ENCODE assay signal across 8 cellular contexts in the genomic region with DNA sequence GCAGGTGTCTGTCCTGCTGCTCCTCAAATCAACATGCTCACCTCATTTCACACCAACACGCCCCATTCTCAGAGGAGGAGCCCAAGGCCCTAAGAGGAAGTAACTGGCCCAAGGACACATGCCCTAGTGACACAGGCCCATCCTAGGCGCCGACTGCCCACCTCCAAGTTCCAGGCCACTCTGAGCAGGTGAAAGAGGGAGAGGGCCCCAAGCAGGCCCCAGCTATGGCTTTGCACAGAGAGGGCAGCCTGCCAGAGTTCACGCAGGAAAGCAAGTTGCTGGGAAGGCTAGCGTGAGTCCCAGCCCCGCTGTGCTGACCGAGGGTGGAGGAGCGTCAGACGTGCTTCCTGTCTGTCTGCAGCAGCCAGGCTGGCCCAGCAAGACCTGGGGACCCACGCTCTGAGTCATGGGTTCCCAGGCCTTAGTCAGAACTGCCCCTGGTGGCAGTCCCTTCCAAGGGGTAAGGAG. TPM values are rescaled to one million over a fixed set of nuclear protein-coding genes. Genes with fewer than 3 reads are reported as not detected.
A peak's percentile ranks its signal among the peaks of the same experiment; 100 is the strongest.
DNase-seq lines count a peak whose midpoint lies in the region; ATAC-seq, FAIRE-seq and TF ChIP-seq lines count a peak whose summit lies in the region.
"Not testable (repeated sequence)": the region's sequence is repeated elsewhere in the genome, so short reads cannot be mapped to it uniquely, and the experiment has no call there.

No MANE protein-coding gene starts in this region.

- H3K4me3 Mint-ChIP-seq in activated naive CD8-positive, alpha-beta T cell treated with anti-CD3 and anti-CD28 coated beads, Interleukin-2, amount 50 U/mL, for 24 hours = not testable (repeated sequence)

- not testable (repeated sequence) for H3K36me3 Mint-ChIP-seq in activated naive CD8-positive, alpha-beta T cell treated with anti-CD3 and anti-CD28 coated beads, Interleukin-2, amount 50 U/mL, for 24 hours (ENCODE audit: low read depth)

- not testable (repeated sequence) for H3K27me3 Mint-ChIP-seq in activated naive CD8-positive, alpha-beta T cell treated with anti-CD3 and anti-CD28 coated beads, Interleukin-2, amount 50 U/mL, for 24 hours

- H3K9me1 ChIP-seq in endothelial cell of umbilical vein (replicated peaks; ENCODE audit: control insufficient read depth, extremely low read depth, insufficient read depth, low read length) = not testable (repeated sequence)

- H3K4me1 ChIP-seq in endothelial cell of umbilical vein (ENCODE audit: control insufficient read depth, extremely low read depth, insufficient read depth, low read length); upper lobe of right lung: not testable (repeated sequence)

- H3K27ac ChIP-seq in endothelial cell of umbilical vein (ENCODE audit: insufficient read depth, low read depth, low read length) = peak overlapping the region; percentile 65
- H3K27ac ChIP-seq in upper lobe of right lung = not testable (repeated sequence)

- FAIRE-seq in RCC 7860 (lab: Jason Lieb, UNC) (peak; percentile 78), endothelial cell of umbilical vein (lab: Jason Lieb, UNC) (peak; percentile 47)

- POLR2A ChIA-PET in endothelial cell of umbilical vein (lab: Charles Lee) = not testable (repeated sequence)

- not testable (repeated sequence) for BruUV-seq in endothelial cell of umbilical vein (replicated peaks; lab: Mats Ljungman, UMichigan)

- dilution Hi-C loops in endothelial cell of umbilical vein (cut with MboI; ENCODE audit: extremely low pct_ligation_motif_present, low sequenced_read_pairs) = not testable (repeated sequence)

- not testable (repeated sequence) for H3K27me3 ChIP-seq in endothelial cell of umbilical vein (ENCODE audit: control insufficient read depth in 2 of 2, insufficient read depth in 2 of 2, low read length in 2 of 2); upper lobe of right lung

- ATAC-seq in HG02759 (IDR thresholded peaks at IDR 0.05; ENCODE audit: unreplicated experiment) (peak; percentile 61), left colon (peak; percentile 44), upper lobe of right lung (peak; percentile 29)
- ATAC-seq in activated naive CD8-positive, alpha-beta T cell treated with anti-CD3 and anti-CD28 coated beads, Interleukin-2, amount 50 U/mL, for 24 hours = peak; percentile 56

- H3K4me1 Mint-ChIP-seq in activated naive CD8-positive, alpha-beta T cell treated with anti-CD3 and anti-CD28 coated beads, Interleukin-2, amount 50 U/mL, for 24 hours = not testable (repeated sequence)

- not testable (repeated sequence) for H3K4me3 ChIP-seq in endothelial cell of umbilical vein (replicated peaks in 1 of 3; ENCODE audit: insufficient read depth in 1 of 3, low read depth in 1 of 3, low read length in 3 of 3); upper lobe of right lung

- not testable (repeated sequence) for H3K36me3 ChIP-seq in endothelial cell of umbilical vein (ENCODE audit: control insufficient read depth in 2 of 2, extremely low read depth in 1 of 2, insufficient read depth in 2 of 2, low read length in 2 of 2); upper lobe of right lung

- H3K27ac Mint-ChIP-seq in activated naive CD8-positive, alpha-beta T cell treated with anti-CD3 and anti-CD28 coated beads, Interleukin-2, amount 50 U/mL, for 24 hours = not testable (repeated sequence)

- CTCF ChIA-PET in endothelial cell of umbilical vein (lab: Charles Lee) = not testable (repeated sequence)

- DNase-seq in EL (peak; percentile 54), RCC 7860 (ENCODE audit: low spot score) (peak; percentile 46), left colon (peak in 1 of 2 donors; percentile 10), non-pigmented ciliary epithelial cell (ENCODE audit: low read depth) (peak; percentile 5)
- DNase-seq in activated naive CD8-positive, alpha-beta T cell treated with anti-CD3 and anti-CD28 coated beads, Interleukin-2, amount 50 U/mL, for 24 hours; endothelial cell of umbilical vein (ENCODE audit: low read depth, low spot score); upper lobe of right lung: not testable (repeated sequence)

- not testable (repeated sequence) for TF ChIP-seq POLR2A in endothelial cell of umbilical vein (IDR thresholded peaks at IDR 0.05; ENCODE audit: low read depth, low read length)

- TF ChIP-seq CTCF in endothelial cell of umbilical vein (IDR thresholded peaks at IDR 0.05; ENCODE audit: extremely low read depth in 1 of 2, insufficient read depth in 1 of 2, low read depth in 1 of 2, low read length in 2 of 2); upper lobe of right lung (IDR thresholded peaks at IDR 0.05): not testable (repeated sequence)

- H3K4me2 ChIP-seq in endothelial cell of umbilical vein (ENCODE audit: insufficient read depth, low read length) = not testable (repeated sequence)

- peak overlapping the region; percentile 66 for H2AFZ ChIP-seq in endothelial cell of umbilical vein (ENCODE audit: low read depth, low read length)

- not testable (repeated sequence) for H3K9me3 Mint-ChIP-seq in activated naive CD8-positive, alpha-beta T cell treated with anti-CD3 and anti-CD28 coated beads, Interleukin-2, amount 50 U/mL, for 24 hours

- not testable (repeated sequence) for H3K9ac ChIP-seq in endothelial cell of umbilical vein (replicated peaks; ENCODE audit: extremely low read depth, insufficient read depth, low read length)

- not testable (repeated sequence) for H4K20me1 ChIP-seq in endothelial cell of umbilical vein (replicated peaks; ENCODE audit: control insufficient read depth, extremely low read depth, insufficient read depth, low read length)

- not testable (repeated sequence) for H3K9me3 ChIP-seq in endothelial cell of umbilical vein (replicated peaks; ENCODE audit: control insufficient read depth, insufficient read depth, low read length); upper lobe of right lung

- intact Hi-C loops in endothelial cell of umbilical vein (cut with micrococcal nuclease) = loop anchor here (10.0 kb wide), 1 partner anchor 61 kb away; no protein-coding TSS in a partner anchor
- intact Hi-C loops in left colon (cut with DNase I, micrococcal nuclease); upper lobe of right lung (cut with DNase I): not testable (repeated sequence)

- not testable (repeated sequence) for H3K79me2 ChIP-seq in endothelial cell of umbilical vein (ENCODE audit: control insufficient read depth, insufficient read depth, low read length)

RNA-seq across cellular contexts. Expression of gene GOLGA6L10, which starts 13.1 kb away (rescaled TPM):
- total RNA-seq in endothelial cell of umbilical vein (3.9 and 4.4 TPM in 2 replicates), left colon (1 to 10 TPM in 1 of 2 donors, under 1 TPM in 1; 0.17 to 2.0 TPM), upper lobe of right lung (0.23 TPM)
- polyA plus RNA-seq in endothelial cell of umbilical vein = 0.73 and 1.2 TPM in 2 replicates
- polyA plus RNA-seq in endothelial cell of umbilical vein (2011; cell fraction: cytosol; rRNA removed) = 0.22 and 0.62 TPM in 2 replicates
- 9.2 and 9.9 TPM in 2 replicates for polyA plus RNA-seq in endothelial cell of umbilical vein (2011; cell fraction: nucleus; rRNA removed)
- 1.5 and 2.5 TPM in 2 replicates for polyA plus RNA-seq in endothelial cell of umbilical vein (2012)
- 2.2 and 3.8 TPM in 2 replicates for polyA minus RNA-seq in endothelial cell of umbilical vein
- 0.31 TPM for polyA minus RNA-seq in endothelial cell of umbilical vein (2011; cell fraction: cytosol; rRNA and poly(A)+ RNA removed)
- 1.7 and 4.1 TPM in 2 replicates for polyA minus RNA-seq in endothelial cell of umbilical vein (2011; cell fraction: nucleus; rRNA and poly(A)+ RNA removed)
